ENCODE assay signal across 8 cellular contexts in genomic region chr4:56301181-56302076, GRCh38.
A peak's percentile ranks its signal among the peaks of the same experiment; 100 is the strongest.
DNase-seq lines count a peak whose midpoint lies in the region; ATAC-seq and TF ChIP-seq lines count a peak whose summit lies in the region.

No MANE protein-coding gene starts in this region.

- H3K36me3 ChIP-seq in heart right ventricle, result no peaks in the 10 kb centered on the region

- peaks cover 6% of the 10 kb centered on the region for H3K4me1 Mint-ChIP-seq in activated naive CD8-positive, alpha-beta T cell treated with anti-CD3 and anti-CD28 coated beads for 36 hours

- H3K9me3 ChIP-seq in heart right ventricle, result no peaks in the 10 kb centered on the region

- H3K9me3 Mint-ChIP-seq in activated naive CD8-positive, alpha-beta T cell treated with anti-CD3 and anti-CD28 coated beads for 36 hours, result no peaks in the 10 kb centered on the region

- no peak overlapping the region for H3K27ac Mint-ChIP-seq in activated naive CD8-positive, alpha-beta T cell treated with anti-CD3 and anti-CD28 coated beads for 36 hours

- peak overlapping the region in 1 of 10 donors; percentile 0 for H3K4me3 ChIP-seq in heart right ventricle

- intact Hi-C loops in heart right ventricle (cut with DNase I), result loop anchor here (1.0 to 10.0 kb wide), 4 partner anchors 353 to 357 kb away; partner anchors contain the start of gene CEP135 (in 10 of the 10)

- peaks cover 6% of the 10 kb centered on the region for H3K27me3 Mint-ChIP-seq in activated naive CD8-positive, alpha-beta T cell treated with anti-CD3 and anti-CD28 coated beads for 36 hours

- peaks cover 0 to 12% (median 0%) of the 10 kb centered on the region in 9 donors for H3K4me1 ChIP-seq in heart right ventricle

- no peak overlapping the region for H3K27ac ChIP-seq in heart right ventricle

- H3K27me3 ChIP-seq in heart right ventricle, result peaks cover 0 to 14% (median 0%) of the 10 kb centered on the region in 7 donors

- peak; percentile 58 for DNase-seq in NCI-H1092 (lab: John Stamatoyannopoulos, UW)
- DNase-seq in SKM-1 (lab: John Stamatoyannopoulos, UW; ENCODE audit: unreplicated experiment), result peak; percentile 22
- peak; percentile 55 for DNase-seq in activated naive CD8-positive, alpha-beta T cell treated with anti-CD3 and anti-CD28 coated beads for 36 hours
- DNase-seq in heart right ventricle, result peak; percentile 59 to 77
- DNase-seq in renal cortical epithelial cell (ENCODE audit: low read depth), result peak; percentile 89
- DNase-seq in mesenteric fat pad (ENCODE audit: low spot score), result no peak

- peak; percentile 79 for TF ChIP-seq CTCF in GM12874 (IDR thresholded peaks at IDR 0.05; ENCODE audit: insufficient read depth, low read depth, low read length)
- TF ChIP-seq CTCF in heart right ventricle (IDR thresholded peaks at IDR 0.05), result peak; percentile 59 to 90 (median 82)

- ATAC-seq in HG02588 (IDR thresholded peaks at IDR 0.05; ENCODE audit: unreplicated experiment) (peak; percentile 94), heart right ventricle (peak; percentile 87 to 94 (median 90))

- H3K4me3 Mint-ChIP-seq in activated naive CD8-positive, alpha-beta T cell treated with anti-CD3 and anti-CD28 coated beads for 36 hours, result no peak overlapping the region

- no peaks in the 10 kb centered on the region for H3K36me3 Mint-ChIP-seq in activated naive CD8-positive, alpha-beta T cell treated with anti-CD3 and anti-CD28 coated beads for 36 hours

- 28 to 33% methylated on average over 10 of the region's 10 CpGs for WGBS in heart right ventricle, 2 donors
